1 cellular context compared by ENCODE assay signal in genomic region chr15:89806565-89807550, GRCh38.
TF ChIP-seq lines count a peak whose summit lies in the region.

No MANE protein-coding gene starts in this region.

TF ChIP-seq in SK-N-SH, 30 proteins besides CTCF, POLR2A, EP300 and RAD21 (continued from another document):
- TF ChIP-seq REST (IDR thresholded peaks at IDR 0.05; ENCODE audit: low read depth, low read length) (no peak), NFIC (IDR thresholded peaks at IDR 0.05; ENCODE audit: borderline replicate concordance) (no peak), MEF2A (IDR thresholded peaks at IDR 0.05; ENCODE audit: borderline replicate concordance, low read depth) (no peak), JUND (IDR thresholded peaks at IDR 0.05) (no peak), FOXJ3 (CRISPR knock-in tag; IDR thresholded peaks at IDR 0.05) (no peak), GABPA (IDR thresholded peaks at IDR 0.05; ENCODE audit: low read depth) (no peak), RCOR1 (IDR thresholded peaks at IDR 0.05; ENCODE audit: low read length) (no peak)
